In the genomic region with DNA sequence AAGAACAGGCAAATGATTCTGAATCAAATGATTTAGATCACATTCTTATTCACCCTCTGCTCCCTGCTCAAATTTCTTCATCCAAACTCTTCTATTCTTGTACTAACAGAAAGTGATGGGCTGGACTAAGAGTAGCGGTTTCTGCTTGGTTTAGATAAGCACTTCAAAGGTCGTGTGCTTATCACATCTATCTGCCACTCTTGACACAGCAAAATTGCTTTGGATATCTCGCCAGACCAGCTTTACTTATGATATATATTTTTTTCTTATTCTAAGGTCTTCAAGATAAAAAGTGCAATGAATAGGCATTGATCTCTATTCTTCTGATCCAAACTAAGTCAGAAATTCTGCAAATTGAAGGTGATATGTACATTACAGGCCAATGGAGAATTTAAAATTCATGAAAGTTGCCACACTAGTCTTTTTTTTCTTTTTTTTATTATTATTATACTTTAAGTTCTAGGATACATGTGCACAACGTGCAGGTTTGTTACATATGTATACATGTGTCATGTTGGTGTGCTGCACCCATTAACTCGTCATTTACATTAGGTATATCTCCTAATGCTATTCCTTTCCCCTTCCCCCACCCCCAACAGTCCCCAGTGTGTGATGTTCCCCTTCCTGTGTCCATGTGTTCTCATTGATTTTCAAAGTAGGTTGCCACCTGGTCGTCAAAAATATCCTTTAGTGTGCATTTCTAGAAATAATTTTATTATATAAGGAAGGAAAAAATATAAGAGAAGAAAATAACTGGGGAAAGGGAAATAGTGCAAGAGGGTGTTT, we compare ENCODE assay signal across 25 cellular contexts.
"Had no signal": no experiment of that assay in that cellular context is flagged by ENCODE, and none has a peak within 500 bp of the region (broad histone marks: within the 10 kb centered on the region; RNA-seq: fewer than 3 reads in every experiment).

No MANE protein-coding gene starts in this region.

- H3K27ac Mint-ChIP-seq: dendritic cell treated with granulocyte-macrophage colony-stimulating factor and Interleukin-4, amounts not matched to agents 40 ng/mL and 50 ng/mL, for 4 days; endodermal cell; immature natural killer cell; natural killer cell; stimulated activated memory B cell treated with anti-CD40 and anti-IgM and Interleukin-4, amounts not matched to agents 10 μg/mL and 1 μg/mL and 100 μg/mL, for 72 hours; type B pancreatic cell had no signal

- H3K36me3 Mint-ChIP-seq: immature natural killer cell; natural killer cell; stimulated activated memory B cell treated with anti-CD40 and anti-IgM and Interleukin-4, amounts not matched to agents 10 μg/mL and 1 μg/mL and 100 μg/mL, for 72 hours; type B pancreatic cell had no signal

- H3K4me3 Mint-ChIP-seq: dendritic cell treated with granulocyte-macrophage colony-stimulating factor and Interleukin-4, amounts not matched to agents 40 ng/mL and 50 ng/mL, for 4 days; endodermal cell; immature natural killer cell; natural killer cell; stimulated activated memory B cell treated with anti-CD40 and anti-IgM and Interleukin-4, amounts not matched to agents 10 μg/mL and 1 μg/mL and 100 μg/mL, for 72 hours; type B pancreatic cell had no signal

- DNase-seq: colonic mucosa; effector CD8-positive, alpha-beta T cell; endodermal cell; foreskin keratinocyte; heart left ventricle; hypothalamus; immature natural killer cell; left ventricle myocardium superior; lower lobe of right lung; natural killer cell; occipital lobe; ovary; posterior cingulate gyrus; psoas muscle; right cardiac atrium; spleen; stimulated activated CD4-positive, alpha-beta T cell treated with anti-CD3 and anti-CD28 coated beads, Interleukin-4, amount 100 ng/mL, for 4 hours; stimulated activated naive CD8-positive, alpha-beta T cell treated with anti-CD3 and anti-CD28 coated beads, Interleukin-15, Interleukin-2, amounts not matched to agents 100 U/mL and 50 U/mL, for 24 hours; substantia nigra; testis; tibial artery had no signal

- ATAC-seq: foreskin keratinocyte; gastroesophageal sphincter; heart left ventricle; left ventricle myocardium superior; lower lobe of right lung; natural killer cell; psoas muscle; right cardiac atrium; stimulated activated memory B cell treated with anti-CD40 and anti-IgM and Interleukin-4, amounts not matched to agents 10 μg/mL and 1 μg/mL and 100 μg/mL, for 72 hours; stimulated activated naive CD8-positive, alpha-beta T cell treated with anti-CD3 and anti-CD28 coated beads, Interleukin-15, Interleukin-2, amounts not matched to agents 100 U/mL and 50 U/mL, for 24 hours had no signal

- H3K4me1 Mint-ChIP-seq: immature natural killer cell; natural killer cell; stimulated activated memory B cell treated with anti-CD40 and anti-IgM and Interleukin-4, amounts not matched to agents 10 μg/mL and 1 μg/mL and 100 μg/mL, for 72 hours had no signal

- H3K27me3 Mint-ChIP-seq: dendritic cell treated with granulocyte-macrophage colony-stimulating factor and Interleukin-4, amounts not matched to agents 40 ng/mL and 50 ng/mL, for 4 days; stimulated activated memory B cell treated with anti-CD40 and anti-IgM and Interleukin-4, amounts not matched to agents 10 μg/mL and 1 μg/mL and 100 μg/mL, for 72 hours; type B pancreatic cell had no signal

- H3K9me3 Mint-ChIP-seq: type B pancreatic cell had no signal
